In the genomic region with DNA sequence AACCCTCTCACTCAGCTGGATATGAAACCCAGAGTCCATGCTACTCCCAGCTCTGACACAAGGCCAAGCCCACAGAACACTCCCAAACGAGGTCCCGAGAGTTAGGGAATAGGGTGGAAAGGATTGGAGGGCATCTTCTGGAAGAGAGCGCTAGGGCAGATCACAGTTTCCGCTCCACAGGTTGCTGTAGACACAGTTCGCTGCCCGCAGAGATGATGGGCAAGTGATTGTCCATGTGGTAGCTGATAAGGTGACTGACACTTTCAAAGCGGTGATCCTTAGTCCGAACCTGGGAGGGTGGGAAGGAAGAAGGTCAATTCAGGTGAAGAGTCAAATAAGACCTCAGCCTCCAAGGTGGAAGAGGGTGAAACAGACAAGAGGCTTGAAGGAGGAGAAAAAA, we compare ENCODE assay signal across 15 cellular contexts. TPM values are rescaled to one million over a fixed set of nuclear protein-coding genes. Genes with fewer than 3 reads are reported as not detected.
A peak's percentile ranks its signal among the peaks of the same experiment; 100 is the strongest.
DNase-seq lines count a peak whose midpoint lies in the region; ATAC-seq, FAIRE-seq and TF ChIP-seq lines count a peak whose summit lies in the region.
"Had no signal": no experiment of that assay in that cellular context is flagged by ENCODE, and none has a peak within 500 bp of the region (broad histone marks: within the 10 kb centered on the region; RNA-seq: fewer than 3 reads in every experiment).

No MANE protein-coding gene starts in this region.

- H3K27ac Mint-ChIP-seq in CD4-positive, alpha-beta memory T cell = peak overlapping the region in 6 of 7 donors; percentile 25 to 98 (median 72)
- H3K27ac Mint-ChIP-seq in astrocyte (ENCODE audit: unreplicated experiment) (peak overlapping the region; percentile 48), neural crest cell (ENCODE audit: unreplicated experiment) (peak overlapping the region; percentile 7)

- POLR2A ChIA-PET in CD4-positive, alpha-beta memory T cell (lab: Charles Lee; ENCODE audit: partially characterized antibody) = interaction anchor here (1.7 to 41.7 kb wide), 5 partner anchors 10 to 43 kb away, joined by 7 to 1543 read pairs (median 52); partner anchors contain the start of genes CKS1B, FLAD1, LENEP and PBXIP1

- no peak overlapping the region for H3K4me3 ChIP-seq in CD4-positive, alpha-beta memory T cell (ENCODE audit: low read length in 2 of 2)
- H3K4me3 ChIP-seq in KMS-11 (IDR thresholded peaks at IDR 0.05; ENCODE audit: insufficient read depth, low read depth, low read length) = no peak overlapping the region
- H3K4me3 ChIP-seq in astrocyte (ENCODE audit: insufficient read depth, low read depth, low read length) = no peak overlapping the region
- H3K4me3 ChIP-seq: SJSA1 had no signal

- intact Hi-C loops in CD4-positive, alpha-beta memory T cell (cut with micrococcal nuclease) = no loop called here

- peak overlapping the region in 3 of 8 donors; percentile 11 to 35 (median 15) for H3K4me3 Mint-ChIP-seq in CD4-positive, alpha-beta memory T cell
- peak overlapping the region; percentile 69 for H3K4me3 Mint-ChIP-seq in astrocyte (ENCODE audit: unreplicated experiment)
- peak overlapping the region; percentile 96 for H3K4me3 Mint-ChIP-seq in neural crest cell

- no peak for DNase-seq in CD4-positive, alpha-beta memory T cell
- no peak for DNase-seq in astrocyte (ENCODE audit: low read depth)
- no peak for DNase-seq in neural crest cell (ENCODE audit: low read depth, low spot score)
- no peak for DNase-seq in LoVo (ENCODE audit: low spot score)
- no peak for DNase-seq in epidermal melanocyte (ENCODE audit: insufficient read length, low spot score)
- no peak for DNase-seq in COLO668 (lab: John Stamatoyannopoulos, UW; ENCODE audit: unreplicated experiment)
- DNase-seq: activated T-cell treated with anti-CD3 and anti-CD28 coated beads, Interleukin-2, amount 50 U/mL, for 1 hour; heart right ventricle; NCI-H1436; NCI-H82; trophoblast cell had no signal

- H3K79me2 ChIP-seq in KMS-11 (ENCODE audit: insufficient read depth, low read depth) (peaks cover 40% of the 10 kb centered on the region), astrocyte (ENCODE audit: insufficient read depth, low read length) (peaks cover 67% of the 10 kb centered on the region)

- H3K9me3 ChIP-seq in CD4-positive, alpha-beta memory T cell (ENCODE audit: control insufficient read depth in 1 of 2, low read length in 2 of 2) = no peaks in the 10 kb centered on the region
- no peaks in the 10 kb centered on the region for H3K9me3 ChIP-seq in astrocyte (ENCODE audit: insufficient read depth, low read depth, low read length)
- H3K9me3 ChIP-seq: heart right ventricle had no signal

- CTCF ChIA-PET in CD4-positive, alpha-beta memory T cell (lab: Charles Lee; ENCODE audit: partially characterized antibody) = interaction anchor here (1.3 to 4.8 kb wide), 5 partner anchors 8 to 53 kb away, joined by 4 to 28 read pairs (median 7); partner anchors contain the start of genes CKS1B and PBXIP1

- H3K9me3 Mint-ChIP-seq in CD4-positive, alpha-beta memory T cell = no peaks in the 10 kb centered on the region
- H3K9me3 Mint-ChIP-seq in astrocyte (ENCODE audit: unreplicated experiment) = no peaks in the 10 kb centered on the region
- no peaks in the 10 kb centered on the region for H3K9me3 Mint-ChIP-seq in neural crest cell

- H3K4me2 ChIP-seq in KMS-11 (peak overlapping the region; percentile 93; the same call in 1 of the 2 replicates), astrocyte (ENCODE audit: low read length) (no peak overlapping the region)

- no peaks in the 10 kb centered on the region for H3K27me3 ChIP-seq in CD4-positive, alpha-beta memory T cell (ENCODE audit: insufficient read depth, low read length)
- H3K27me3 ChIP-seq in KMS-11 (ENCODE audit: insufficient read depth, low read depth) = no peaks in the 10 kb centered on the region
- no peaks in the 10 kb centered on the region for H3K27me3 ChIP-seq in astrocyte (ENCODE audit: insufficient read depth, low read length)
- H3K27me3 ChIP-seq: heart right ventricle, SJSA1 had no signal

- peaks cover 18 to 38% (median 26%) of the 10 kb centered on the region in 4 donors for H3K4me1 Mint-ChIP-seq in CD4-positive, alpha-beta memory T cell
- H3K4me1 Mint-ChIP-seq in astrocyte (ENCODE audit: low read depth, unreplicated experiment) (peaks cover 30% of the 10 kb centered on the region), neural crest cell (peaks cover 30% of the 10 kb centered on the region)

- H3K27ac ChIP-seq in CD4-positive, alpha-beta memory T cell (ENCODE audit: low read depth, low read length) = no peak overlapping the region
- peak overlapping the region; percentile 2; the same call in 1 of the 2 replicates for H3K27ac ChIP-seq in KMS-11
- H3K27ac ChIP-seq in astrocyte (ENCODE audit: low read depth, low read length) = no peak overlapping the region
- H3K27ac ChIP-seq: SJSA1 had no signal

- TF ChIP-seq CTCF in KMS-11 (conservative IDR thresholded peaks at IDR 0.05; ENCODE audit: low read depth, low read length) = no peak
- no peak for TF ChIP-seq CTCF in astrocyte (IDR thresholded peaks at IDR 0.05; ENCODE audit: insufficient read depth, low read depth, low read length)
- TF ChIP-seq CTCF in neural crest cell (conservative IDR thresholded peaks at IDR 0.05) = no peak

- ATAC-seq in GM18867 (IDR thresholded peaks at IDR 0.05; ENCODE audit: unreplicated experiment) = no peak
- ATAC-seq: heart right ventricle had no signal

- peaks cover 50% of the 10 kb centered on the region for H3K36me3 ChIP-seq in CD4-positive, alpha-beta memory T cell (ENCODE audit: insufficient read depth, low read length)
- H3K36me3 ChIP-seq in KMS-11 (ENCODE audit: insufficient read depth) (peaks cover 7% of the 10 kb centered on the region; the same call in 1 of the 2 replicates), astrocyte (ENCODE audit: insufficient read depth, low read length) (peaks cover 44% of the 10 kb centered on the region)

- H2AFZ ChIP-seq in KMS-11 (ENCODE audit: low read depth) (no peak overlapping the region), astrocyte (ENCODE audit: low read depth, low read length) (no peak overlapping the region)

- no peaks in the 10 kb centered on the region for H4K20me1 ChIP-seq in KMS-11 (ENCODE audit: insufficient read depth)
- peaks cover 56% of the 10 kb centered on the region for H4K20me1 ChIP-seq in astrocyte (ENCODE audit: insufficient read depth, low read length)

- H3K4me1 ChIP-seq in CD4-positive, alpha-beta memory T cell (ENCODE audit: insufficient read depth, low read length) = peaks cover 32% of the 10 kb centered on the region
- peaks cover 38% of the 10 kb centered on the region for H3K4me1 ChIP-seq in KMS-11 (ENCODE audit: low read depth, poor library complexity, severe bottlenecking)
- H3K4me1 ChIP-seq in astrocyte (ENCODE audit: insufficient read depth, low read length) = peaks cover 28% of the 10 kb centered on the region

- peaks cover 29 to 60% of the 10 kb centered on the region in 2 donors for H3K36me3 Mint-ChIP-seq in CD4-positive, alpha-beta memory T cell
- H3K36me3 Mint-ChIP-seq in astrocyte (ENCODE audit: low read depth, unreplicated experiment) = peaks cover 14% of the 10 kb centered on the region
- H3K36me3 Mint-ChIP-seq in neural crest cell (ENCODE audit: low read depth) = peaks cover 8% of the 10 kb centered on the region

- FAIRE-seq in astrocyte (lab: Jason Lieb, UNC) = no peak
- FAIRE-seq: endothelial cell of umbilical vein had no signal

- no peaks in the 10 kb centered on the region for H3K27me3 Mint-ChIP-seq in CD4-positive, alpha-beta memory T cell
- H3K27me3 Mint-ChIP-seq in astrocyte (ENCODE audit: low read depth, unreplicated experiment) (no peaks in the 10 kb centered on the region), neural crest cell (ENCODE audit: low read depth) (no peaks in the 10 kb centered on the region)

- no peak overlapping the region for H3K9ac ChIP-seq in KMS-11
- peak overlapping the region; percentile 24 for H3K9ac ChIP-seq in astrocyte (ENCODE audit: low read length)

RNA-seq across cellular contexts. Expression of gene PYGO2, which starts 2.1 kb away (rescaled TPM):
- 10 to 100 TPM; 78.4 to 80.2 TPM for total RNA-seq in CD4-positive, alpha-beta memory T cell
- polyA plus RNA-seq in CD4-positive, alpha-beta memory T cell = 10 to 100 TPM; 22.5 to 54.2 TPM
- total RNA-seq in astrocyte = 20.0 and 21.8 TPM in 2 replicates
- total RNA-seq in neural crest cell = 63.3 and 65.1 TPM in 2 replicates

RNA-seq across cellular contexts. Expression of gene SHC1, which starts 6.9 kb away (rescaled TPM):
- 10 to 100 TPM; 78.4 to 81.7 TPM for total RNA-seq in CD4-positive, alpha-beta memory T cell
- 10 to 100 TPM; 36.4 to 44.5 TPM for polyA plus RNA-seq in CD4-positive, alpha-beta memory T cell
- 391 and 397 TPM in 2 replicates for total RNA-seq in astrocyte
- total RNA-seq in neural crest cell = 90.3 and 92.9 TPM in 2 replicates

RNA-seq across cellular contexts. Expression of gene PBXIP1, which starts 7.7 kb away (rescaled TPM):
- total RNA-seq in CD4-positive, alpha-beta memory T cell = 100 to 1,000 TPM; 435 to 438 TPM
- 100 to 1,000 TPM; 263 to 404 TPM for polyA plus RNA-seq in CD4-positive, alpha-beta memory T cell
- 89.2 and 96.4 TPM in 2 replicates for total RNA-seq in astrocyte
- 17.1 and 18.5 TPM in 2 replicates for total RNA-seq in neural crest cell

RNA-seq across cellular contexts. Expression of gene CKS1B, which starts 10.8 kb away (rescaled TPM):
- total RNA-seq in CD4-positive, alpha-beta memory T cell = 10 to 100 TPM; 12.2 to 13.0 TPM
- polyA plus RNA-seq in CD4-positive, alpha-beta memory T cell = 10 to 100 TPM; 50.2 to 67.9 TPM
- total RNA-seq in astrocyte = 36.5 and 37.9 TPM in 2 replicates
- 211 and 217 TPM in 2 replicates for total RNA-seq in neural crest cell

RNA-seq across cellular contexts. Expression of gene FLAD1, which starts 19.5 kb away (rescaled TPM):
- 10 to 100 TPM; 52.4 to 56.6 TPM for total RNA-seq in CD4-positive, alpha-beta memory T cell
- 10 to 100 TPM; 48.9 to 75.9 TPM for polyA plus RNA-seq in CD4-positive, alpha-beta memory T cell
- total RNA-seq in astrocyte (46.6 and 51.5 TPM in 2 replicates), neural crest cell (76.3 and 81.9 TPM in 2 replicates)

Comparison
In these comparisons a context has a peak if more than half of its experiments do, and no peak if none do; other contexts are left out.
1. H3K27ac Mint-ChIP-seq: peak in every context shown above with its lines; median percentile 72 in CD4-positive, alpha-beta memory T cell; 48 in astrocyte; 7 in neural crest cell.